ENCODE assay signal across 21 cellular contexts in the genomic region with DNA sequence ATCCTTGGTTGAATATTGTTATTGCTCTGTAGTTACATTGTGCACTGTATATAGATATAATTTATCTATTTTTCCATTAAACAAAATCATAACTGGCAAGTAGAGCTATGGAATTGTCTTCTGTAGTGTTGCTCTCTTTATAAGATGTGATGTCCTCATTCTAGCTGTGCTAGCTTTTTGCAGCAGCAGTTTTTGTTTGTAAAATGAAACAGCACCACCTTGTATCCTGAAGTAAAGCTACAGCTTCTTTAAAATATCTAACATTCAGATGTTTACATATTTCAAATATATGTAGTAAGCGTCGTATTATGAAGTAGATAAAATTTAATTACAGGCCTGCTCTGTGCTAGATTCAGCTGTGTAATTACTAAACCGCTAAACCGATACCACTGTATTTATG.
A peak's percentile ranks its signal among the peaks of the same experiment; 100 is the strongest.
DNase-seq lines count a peak whose midpoint lies in the region; ATAC-seq and TF ChIP-seq lines count a peak whose summit lies in the region.
"Had no signal": no experiment of that assay in that cellular context is flagged by ENCODE, and none has a peak within 500 bp of the region (broad histone marks: within the 10 kb centered on the region; RNA-seq: fewer than 3 reads in every experiment).

No MANE protein-coding gene starts in this region.

- in situ Hi-C loops in HAP-1 (cut with MboI; ENCODE audit: low sequenced_read_pairs): no loop called here

- H3K4me3 ChIP-seq in SK-N-SH (ENCODE audit: low read depth in 2 of 2, low read length in 1 of 2): no peak overlapping the region
- no peak overlapping the region for H3K4me3 ChIP-seq in hepatocyte
- no peak overlapping the region for H3K4me3 ChIP-seq in HAP-1
- H3K4me3 ChIP-seq: breast epithelium had no signal

- H2AFZ ChIP-seq in SK-N-SH (ENCODE audit: low read depth) (peak overlapping the region; percentile 17; the same call in 1 of the 2 replicates), hepatocyte (no peak overlapping the region)

- DNase-seq in DMS 273 treated with DMSO at 0.1 percent for 48 hours (lab: John Stamatoyannopoulos, UW) (peak; percentile 10), NCI-H2081 treated with DMSO at 0.1 percent for 48 hours (lab: John Stamatoyannopoulos, UW) (peak; percentile 16), SK-N-SH (no peak), hepatocyte (ENCODE audit: low spot score) (no peak), HAP-1 (ENCODE audit: low spot score in 2 of 2) (no peak), NCI-H187 treated with DMSO at 0.1 percent for 48 hours (lab: John Stamatoyannopoulos, UW) (no peak), GDM1 (lab: John Stamatoyannopoulos, UW) (no peak)
- DNase-seq: activated CD4-positive, alpha-beta T cell treated with anti-CD3 and anti-CD28 coated beads, Interleukin-2, amount 10 ng/mL, durations not matched to agents 24 days and 14 days; activated CD8-positive, alpha-beta memory T cell treated with anti-CD3 and anti-CD28 coated beads, Interleukin-2, amount 10 ng/mL, durations not matched to agents 7 days and 5 days; activated effector memory CD4-positive, alpha-beta T cell treated with anti-CD3 and anti-CD28 coated beads, Interleukin-2, amount 50 U/mL, for 16 hours; activated naive CD8-positive, alpha-beta T cell treated with anti-CD3 and anti-CD28 coated beads, Interleukin-2, amount 50 U/mL, for 24 hours; CD4-positive, alpha-beta memory T cell; Kasumi-1; NCI-H1436 treated with DMSO at 0.1 percent for 48 hours; NCI-H510A; SHP77; stimulated activated CD4-positive, alpha-beta T cell treated with anti-CD3 and anti-CD28 coated beads, Interleukin-4, amount 100 ng/mL, for 1 hour; stimulated activated naive CD8-positive, alpha-beta T cell treated with anti-CD3 and anti-CD28 coated beads, Interleukin-15, amount 100 ng/mL, for 72 hours; trophoblast cell had no signal

- no peak for ATAC-seq in GM19351 (IDR thresholded peaks at IDR 0.05; ENCODE audit: unreplicated experiment)
- ATAC-seq: activated CD8-positive, alpha-beta memory T cell treated with anti-CD3 and anti-CD28 coated beads, Interleukin-2, amount 10 ng/mL, durations not matched to agents 7 days and 5 days; activated naive CD8-positive, alpha-beta T cell treated with anti-CD3 and anti-CD28 coated beads, Interleukin-2, amount 50 U/mL, for 24 hours; stimulated activated naive CD8-positive, alpha-beta T cell treated with anti-CD3 and anti-CD28 coated beads, Interleukin-15, amount 100 ng/mL, for 72 hours had no signal

- no peak for TF ChIP-seq EP300 in SK-N-SH (IDR thresholded peaks at IDR 0.05; ENCODE audit: borderline replicate concordance in 1 of 2, low read depth in 1 of 2, low read length in 1 of 2)

- H3K9me3 ChIP-seq in SK-N-SH (no peaks in the 10 kb centered on the region), hepatocyte (ENCODE audit: low read depth) (no peaks in the 10 kb centered on the region), HAP-1 (no peaks in the 10 kb centered on the region)
- H3K9me3 ChIP-seq: breast epithelium had no signal

- no peaks in the 10 kb centered on the region for H3K9me2 ChIP-seq in SK-N-SH
- H3K9me2 ChIP-seq in hepatocyte (replicated peaks; ENCODE audit: insufficient read depth): no peaks in the 10 kb centered on the region

- H3K27ac ChIP-seq in SK-N-SH (ENCODE audit: low read depth in 2 of 2, low read length in 1 of 2): no peak overlapping the region
- H3K27ac ChIP-seq in hepatocyte: no peak overlapping the region
- H3K27ac ChIP-seq: breast epithelium had no signal

- peak; percentile 46 for TF ChIP-seq RAD21 in SK-N-SH (IDR thresholded peaks at IDR 0.05; ENCODE audit: low read length)

- H3F3A ChIP-seq in SK-N-SH (replicated peaks; ENCODE audit: insufficient read depth): no peaks in the 10 kb centered on the region

- no peaks in the 10 kb centered on the region for H4K20me1 ChIP-seq in SK-N-SH (ENCODE audit: insufficient read depth)
- no peaks in the 10 kb centered on the region for H4K20me1 ChIP-seq in hepatocyte (ENCODE audit: insufficient read depth, poor library complexity, severe bottlenecking)

- CTCF ChIA-PET in SK-N-SH (lab: Yijun Ruan, JAX): interaction anchor here (0.9 to 1.9 kb wide), 5 partner anchors 10 to 157 kb away, joined by 3 to 20 read pairs (median 4); no protein-coding TSS in a partner anchor

- no peak overlapping the region for H3K9ac ChIP-seq in SK-N-SH

- no peak for TF ChIP-seq CTCF in SK-N-SH (IDR thresholded peaks at IDR 0.05)
- peak; percentile 33 for TF ChIP-seq CTCF in hepatocyte (IDR thresholded peaks at IDR 0.05; ENCODE audit: poor library complexity)

- no peaks in the 10 kb centered on the region; a peak in 1 of 4 replicates for H3K4me1 ChIP-seq in SK-N-SH (ENCODE audit: control insufficient read depth in 1 of 2, insufficient read depth in 2 of 2, low read depth in 1 of 2, low read length in 1 of 2)
- H3K4me1 ChIP-seq in hepatocyte (ENCODE audit: insufficient read depth): no peaks in the 10 kb centered on the region
- H3K4me1 ChIP-seq in HAP-1: no peaks in the 10 kb centered on the region
- H3K4me1 ChIP-seq: breast epithelium had no signal

- 90% methylated on average over 4 of the region's 4 CpGs for WGBS in SK-N-SH (ENCODE audit: low lambda C conversion rate)
- WGBS in hepatocyte (ENCODE audit: low lambda C conversion rate, missing lambda C conversion rate): 88% methylated on average over 4 of the region's 4 CpGs

- POLR2A ChIA-PET in SK-N-SH (lab: Yijun Ruan, JAX): no interaction called here

- H3K79me2 ChIP-seq in SK-N-SH (ENCODE audit: insufficient read depth) (no peaks in the 10 kb centered on the region), hepatocyte (no peaks in the 10 kb centered on the region)

- no peaks in the 10 kb centered on the region for H3K27me3 ChIP-seq in SK-N-SH (ENCODE audit: insufficient read depth)
- H3K27me3 ChIP-seq in hepatocyte: no peaks in the 10 kb centered on the region
- H3K27me3 ChIP-seq in HAP-1 (ENCODE audit: low read depth): no peaks in the 10 kb centered on the region
- H3K27me3 ChIP-seq: breast epithelium had no signal

- no peak overlapping the region for H3K4me2 ChIP-seq in SK-N-SH
- no peak overlapping the region for H3K4me2 ChIP-seq in hepatocyte

- no peaks in the 10 kb centered on the region for H3K36me3 ChIP-seq in SK-N-SH (replicated peaks in 1 of 2; ENCODE audit: control insufficient read depth in 1 of 2, insufficient read depth in 2 of 2, low read length in 1 of 2)
- no peaks in the 10 kb centered on the region for H3K36me3 ChIP-seq in hepatocyte (replicated peaks; ENCODE audit: insufficient read depth, low read depth)
- H3K36me3 ChIP-seq in HAP-1 (replicated peaks): no peaks in the 10 kb centered on the region
- H3K36me3 ChIP-seq: breast epithelium had no signal

TF ChIP-seq in SK-N-SH, 30 proteins besides CTCF, POLR2A, EP300 and RAD21:
- TF ChIP-seq SIN3A (IDR thresholded peaks at IDR 0.05; ENCODE audit: borderline replicate concordance, low read depth, low read length) (no peak), SMC3 (IDR thresholded peaks at IDR 0.05; ENCODE audit: low read depth, low read length) (peak; percentile 13; the same call in 1 of the 2 replicates)

Comparison
In these comparisons a context has a peak if more than half of its experiments do, and no peak if none do; other contexts are left out.
1. DNase-seq: peak in DMS 273 treated with DMSO at 0.1 percent for 48 hours (single experiment) and NCI-H2081 treated with DMSO at 0.1 percent for 48 hours (single experiment); none in SK-N-SH (single experiment), hepatocyte (single experiment), HAP-1 (0 of 2), NCI-H187 treated with DMSO at 0.1 percent for 48 hours (single experiment) and GDM1 (single experiment).